In genomic region chr15:91469627-91470567, GRCh38 we compare ENCODE assay signal across 1 cellular context.
TF ChIP-seq lines count a peak whose summit lies in the region.

No MANE protein-coding gene starts in this region.

TF ChIP-seq in HepG2, 621 proteins besides CTCF, POLR2A, EP300 and RAD21 (continued from another document):
- TF ChIP-seq PBX2 (CRISPR knock-in tag; IDR thresholded peaks at IDR 0.05) (no peak), ZNF232 (CRISPR knock-in tag; IDR thresholded peaks at IDR 0.05; ENCODE audit: borderline replicate concordance) (no peak), BRD4 (CRISPR knock-in tag; IDR thresholded peaks at IDR 0.05) (no peak), TARDBP (CRISPR knock-in tag; IDR thresholded peaks at IDR 0.05) (no peak), MIER2 (CRISPR knock-in tag; IDR thresholded peaks at IDR 0.05) (no peak), SNAPC4 (CRISPR knock-in tag; IDR thresholded peaks at IDR 0.05) (no peak), RNF219 (CRISPR knock-in tag; IDR thresholded peaks at IDR 0.05) (no peak), NFIB (CRISPR knock-in tag; IDR thresholded peaks at IDR 0.05; ENCODE audit: borderline replicate concordance) (no peak), NFATC3 (CRISPR knock-in tag; IDR thresholded peaks at IDR 0.05) (no peak), ZNF160 (CRISPR knock-in tag; IDR thresholded peaks at IDR 0.05) (no peak)
